Comparison of ENCODE assay signal across 1 cellular context in genomic region chr16:66810391-66810790, GRCh38.
TF ChIP-seq lines count a peak whose summit lies in the region.

No MANE protein-coding gene starts in this region.

TF ChIP-seq in GM23338, 12 proteins besides CTCF, POLR2A, EP300 and RAD21:
- TF ChIP-seq NANOG (IDR thresholded peaks at IDR 0.05; ENCODE audit: borderline replicate concordance) (no peak), ZNF114 (CRISPR knock-in tag; IDR thresholded peaks at IDR 0.05) (no peak), EZH2phosphoT487 (IDR thresholded peaks at IDR 0.05; ENCODE audit: unreplicated experiment) (no peak), POLR2AphosphoS5 (IDR thresholded peaks at IDR 0.05; ENCODE audit: low read depth) (no peak), REST (IDR thresholded peaks at IDR 0.05; ENCODE audit: unreplicated experiment) (no peak), JUNB (IDR thresholded peaks at IDR 0.05; ENCODE audit: unreplicated experiment) (no peak), ZNF462 (CRISPR knock-in tag; IDR thresholded peaks at IDR 0.05) (no peak), STAT1 (IDR thresholded peaks at IDR 0.05; ENCODE audit: unreplicated experiment) (no peak), ZNF331 (CRISPR knock-in tag; IDR thresholded peaks at IDR 0.05; ENCODE audit: low read depth) (no peak), EZH2 (IDR thresholded peaks at IDR 0.05; ENCODE audit: low read depth, unreplicated experiment) (no peak), CREB1 (CRISPR knock-in tag; IDR thresholded peaks at IDR 0.05; ENCODE audit: low read depth) (no peak), ETS1 (IDR thresholded peaks at IDR 0.05) (no peak)
